17 cellular contexts compared by ENCODE assay signal in the genomic region with DNA sequence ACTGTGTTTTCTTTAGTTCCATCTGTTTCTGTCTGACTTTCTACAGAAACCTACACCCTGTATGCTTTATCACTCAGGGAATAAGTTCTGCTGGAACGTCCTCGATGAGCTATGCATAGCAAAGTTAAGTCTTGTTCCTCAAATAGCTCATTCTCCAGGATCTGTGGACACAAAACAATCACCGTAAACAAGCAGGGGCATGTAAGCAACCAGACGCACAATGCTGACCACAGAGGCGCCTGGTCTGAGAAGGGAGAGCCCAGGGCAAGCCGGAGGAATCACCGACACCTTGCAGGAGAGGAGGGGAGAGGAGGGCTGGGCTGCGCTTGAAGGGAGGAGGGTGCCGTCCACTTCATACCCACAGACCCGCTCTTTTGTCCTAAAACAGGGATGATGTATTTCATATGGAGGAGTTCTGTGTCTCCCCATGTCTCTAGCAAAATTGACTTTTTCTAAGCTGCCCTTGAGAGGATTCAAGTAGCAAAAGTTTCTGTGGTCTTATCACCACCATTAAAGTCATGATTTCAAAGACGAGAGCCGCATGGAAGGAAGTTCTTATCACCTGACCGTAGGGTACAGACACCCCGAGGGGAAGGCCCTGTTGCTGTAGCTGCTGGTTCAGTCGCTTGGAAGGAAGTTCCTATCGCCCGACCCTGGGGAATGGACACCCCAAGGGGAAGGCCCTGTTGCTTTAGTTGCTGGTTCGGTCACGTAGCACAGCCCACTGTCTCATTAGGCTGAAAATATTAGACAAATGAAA. TPM values are rescaled to one million over a fixed set of nuclear protein-coding genes. Genes with fewer than 3 reads are reported as not detected.
DNase-seq lines count a peak whose midpoint lies in the region; ATAC-seq and TF ChIP-seq lines count a peak whose summit lies in the region.
"Had no signal": no experiment of that assay in that cellular context is flagged by ENCODE, and none has a peak within 500 bp of the region (broad histone marks: within the 10 kb centered on the region; RNA-seq: fewer than 3 reads in every experiment).

No MANE protein-coding gene starts in this region.

- DNase-seq in GM23338 (ENCODE audit: low spot score): no peak
- peak; percentile 71 for DNase-seq in amniotic epithelial cell (ENCODE audit: low read depth)
- no peak for DNase-seq in glutamatergic neuron
- no peak for DNase-seq in NCI-H2196 treated with DMSO at 0.1 percent for 48 hours (lab: John Stamatoyannopoulos, UW; ENCODE audit: unreplicated experiment)
- no peak for DNase-seq in stimulated activated CD8-positive, alpha-beta memory T cell treated with anti-CD3 and anti-CD28 coated beads, Interleukin-4, amount 100 ng/mL, for 48 hours
- no peak for DNase-seq in COLO668 (lab: John Stamatoyannopoulos, UW; ENCODE audit: unreplicated experiment)
- DNase-seq in NCI-H2107 (lab: John Stamatoyannopoulos, UW): no peak
- DNase-seq: activated CD4-positive, alpha-beta T cell treated with anti-CD3 and anti-CD28 coated beads, Interleukin-2, amount 50 U/mL, for 1 hour; activated naive CD4-positive, alpha-beta T cell treated with Interleukin-2 at 50 U/mL for 16 hours; COR-L47; Karpas-422; NCI-H187 treated with DMSO at 0.1 percent for 48 hours; right cardiac atrium; SW 1271 had no signal

- no peak overlapping the region for H3K4me2 ChIP-seq in GM23338

- H3F3A ChIP-seq in GM23338 (replicated peaks; ENCODE audit: low read depth): no peaks in the 10 kb centered on the region

- H3K27me3 Mint-ChIP-seq in GM23338 (ENCODE audit: insufficient read depth, low read depth, poor library complexity): peaks cover 9% of the 10 kb centered on the region
- H3K27me3 Mint-ChIP-seq in glutamatergic neuron (ENCODE audit: unreplicated experiment): no peaks in the 10 kb centered on the region
- H3K27me3 Mint-ChIP-seq in stimulated activated memory B cell treated with anti-CD40 and anti-IgM and Interleukin-4, amounts not matched to agents 10 μg/mL and 1 μg/mL and 100 μg/mL, for 72 hours: peaks cover 41% of the 10 kb centered on the region

- H3K27ac Mint-ChIP-seq in GM23338 (no peak overlapping the region), glutamatergic neuron (ENCODE audit: unreplicated experiment) (peak overlapping the region; percentile 31)
- H3K27ac Mint-ChIP-seq in stimulated activated memory B cell treated with anti-CD40 and anti-IgM and Interleukin-4, amounts not matched to agents 10 μg/mL and 1 μg/mL and 100 μg/mL, for 72 hours: no peak overlapping the region

- peak overlapping the region; percentile 96 for H2AFZ ChIP-seq in GM23338

- H3K27ac ChIP-seq in GM23338 (ENCODE audit: low read depth): no peak overlapping the region

- no peak for ATAC-seq in GM23338
- peak; percentile 80 for ATAC-seq in stimulated activated memory B cell treated with anti-CD40 and anti-IgM and Interleukin-4, amounts not matched to agents 10 μg/mL and 1 μg/mL and 100 μg/mL, for 72 hours

- H3K4me1 Mint-ChIP-seq in GM23338 (no peaks in the 10 kb centered on the region), glutamatergic neuron (ENCODE audit: low read depth, unreplicated experiment) (no peaks in the 10 kb centered on the region)
- H3K4me1 Mint-ChIP-seq in stimulated activated memory B cell treated with anti-CD40 and anti-IgM and Interleukin-4, amounts not matched to agents 10 μg/mL and 1 μg/mL and 100 μg/mL, for 72 hours: peaks cover 6% of the 10 kb centered on the region

- no peaks in the 10 kb centered on the region for H3K4me1 ChIP-seq in GM23338 (ENCODE audit: insufficient read depth)

- no peak for TF ChIP-seq CTCF in GM23338 (conservative IDR thresholded peaks at IDR 0.05; ENCODE audit: low read depth in 2 of 2)
- TF ChIP-seq CTCF in glutamatergic neuron (IDR thresholded peaks at IDR 0.05; ENCODE audit: partially characterized antibody, unreplicated experiment): no peak

- no peak overlapping the region for H3K4me3 ChIP-seq in GM23338

- H3K36me3 Mint-ChIP-seq in GM23338 (ENCODE audit: low read depth) (peaks cover 3% of the 10 kb centered on the region; the same call in 2 of the 3 replicates), glutamatergic neuron (ENCODE audit: unreplicated experiment) (peaks cover 17% of the 10 kb centered on the region)
- no peaks in the 10 kb centered on the region for H3K36me3 Mint-ChIP-seq in stimulated activated memory B cell treated with anti-CD40 and anti-IgM and Interleukin-4, amounts not matched to agents 10 μg/mL and 1 μg/mL and 100 μg/mL, for 72 hours

- H3K9me2 ChIP-seq in GM23338 (ENCODE audit: insufficient read depth): no peaks in the 10 kb centered on the region

- H3K36me3 ChIP-seq in GM23338 (ENCODE audit: insufficient read depth): no peaks in the 10 kb centered on the region; the same call in 1 of the 2 replicates

- H3K4me3 Mint-ChIP-seq in GM23338: no peak overlapping the region
- H3K4me3 Mint-ChIP-seq in glutamatergic neuron (ENCODE audit: unreplicated experiment): no peak overlapping the region
- no peak overlapping the region for H3K4me3 Mint-ChIP-seq in stimulated activated memory B cell treated with anti-CD40 and anti-IgM and Interleukin-4, amounts not matched to agents 10 μg/mL and 1 μg/mL and 100 μg/mL, for 72 hours

- H4K20me1 ChIP-seq in GM23338 (replicated peaks; ENCODE audit: insufficient read depth): no peaks in the 10 kb centered on the region

- H3K79me2 ChIP-seq in GM23338 (replicated peaks; ENCODE audit: insufficient read depth): no peaks in the 10 kb centered on the region

- H3K9me3 Mint-ChIP-seq in GM23338: peaks cover 24% of the 10 kb centered on the region; the same call in 2 of the 3 replicates
- peaks cover 5% of the 10 kb centered on the region for H3K9me3 Mint-ChIP-seq in glutamatergic neuron (ENCODE audit: unreplicated experiment)
- H3K9me3 Mint-ChIP-seq in stimulated activated memory B cell treated with anti-CD40 and anti-IgM and Interleukin-4, amounts not matched to agents 10 μg/mL and 1 μg/mL and 100 μg/mL, for 72 hours: peaks cover 6% of the 10 kb centered on the region

- H3K27me3 ChIP-seq in GM23338 (ENCODE audit: insufficient read depth): no peaks in the 10 kb centered on the region

TF ChIP-seq in GM23338, 12 proteins besides CTCF, POLR2A, EP300 and RAD21 (continues in another document):
- TF ChIP-seq CREB1 (CRISPR knock-in tag; IDR thresholded peaks at IDR 0.05; ENCODE audit: low read depth) (no peak), EZH2 (IDR thresholded peaks at IDR 0.05; ENCODE audit: low read depth, unreplicated experiment) (no peak), ETS1 (IDR thresholded peaks at IDR 0.05) (no peak)

RNA-seq across cellular contexts. Expression of gene CALML3, which starts 14.3 kb away (rescaled TPM):
- total RNA-seq in GM23338 (2014; rRNA removed; shearing (Covaris generic)): not detected in 2 replicates
- polyA plus RNA-seq in GM23338 (2016; fragmentation: Nextera tagmentation; extraction: Ambion mirVana): not detected in 2 replicates
- not detected for total RNA-seq in glutamatergic neuron (ENCODE audit: unreplicated experiment)
- total RNA-seq: right cardiac atrium, subcutaneous adipose tissue had no signal
- polyA plus RNA-seq: right cardiac atrium had no signal

RNA-seq across cellular contexts. Expression of gene CALML5, which starts 39.7 kb away (rescaled TPM):
- total RNA-seq in GM23338 (2014; rRNA removed; shearing (Covaris generic)): 0.27 TPM in 1 of 2 replicates, not detected in the other
- 0.26 and 0.40 TPM in 2 replicates for polyA plus RNA-seq in GM23338 (2016; fragmentation: Nextera tagmentation; extraction: Ambion mirVana)
- total RNA-seq in glutamatergic neuron (ENCODE audit: unreplicated experiment): not detected
- total RNA-seq: cerebellum, right cardiac atrium, subcutaneous adipose tissue had no signal
- polyA plus RNA-seq: right cardiac atrium had no signal
